Comparison of ENCODE assay signal across 1 cellular context in the genomic region with DNA sequence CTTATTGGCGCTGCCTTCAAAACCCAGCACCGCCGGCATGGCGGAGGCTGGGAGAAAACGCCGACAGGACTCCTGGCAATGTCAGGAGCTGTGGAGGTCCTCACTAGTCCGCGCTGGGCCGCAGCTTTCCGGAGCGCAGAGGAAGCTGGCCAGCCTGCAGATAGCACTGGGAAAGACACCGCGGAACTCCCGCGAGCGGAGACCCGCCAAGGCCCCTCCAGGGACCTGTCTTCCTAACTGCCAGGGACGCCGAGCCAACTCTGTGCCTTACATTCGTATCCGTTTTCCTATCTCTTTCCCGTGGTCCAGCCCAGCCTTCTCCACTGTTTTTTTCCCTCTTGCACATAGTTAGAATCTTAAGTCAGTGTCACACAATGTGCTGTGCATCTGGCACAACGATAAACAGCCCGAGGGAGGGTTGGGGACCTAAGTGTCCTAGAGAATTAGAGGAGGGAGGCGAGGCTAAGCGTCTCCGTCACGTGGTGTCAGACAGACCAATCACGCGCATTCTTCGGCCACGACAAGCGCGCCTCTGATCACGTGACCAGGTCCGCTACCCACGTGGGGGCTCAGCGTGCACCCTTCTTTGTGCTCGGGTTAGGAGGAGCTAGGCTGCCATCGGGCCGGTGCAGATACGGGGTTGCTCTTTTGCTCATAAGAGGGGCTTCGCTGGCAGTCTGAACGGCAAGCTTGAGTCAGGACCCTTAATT.
TF ChIP-seq lines count a peak whose summit lies in the region.

A gene (plus strand): TSS at position 582 of the 710 bp plus-strand sequence. CDS start 420 bp downstream, outside the sequence.
A gene (minus strand): TSS at position 168 of the 710 bp plus-strand sequence. CDS start 129 bp downstream, at position 39.

TF ChIP-seq in HEK293, 187 proteins besides CTCF, POLR2A, EP300 and RAD21 (continued from another document and continues in another):
- TF ChIP-seq, protein P1, sequence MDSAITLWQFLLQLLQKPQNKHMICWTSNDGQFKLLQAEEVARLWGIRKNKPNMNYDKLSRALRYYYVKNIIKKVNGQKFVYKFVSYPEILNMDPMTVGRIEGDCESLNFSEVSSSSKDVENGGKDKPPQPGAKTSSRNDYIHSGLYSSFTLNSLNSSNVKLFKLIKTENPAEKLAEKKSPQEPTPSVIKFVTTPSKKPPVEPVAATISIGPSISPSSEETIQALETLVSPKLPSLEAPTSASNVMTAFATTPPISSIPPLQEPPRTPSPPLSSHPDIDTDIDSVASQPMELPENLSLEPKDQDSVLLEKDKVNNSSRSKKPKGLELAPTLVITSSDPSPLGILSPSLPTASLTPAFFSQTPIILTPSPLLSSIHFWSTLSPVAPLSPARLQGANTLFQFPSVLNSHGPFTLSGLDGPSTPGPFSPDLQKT (IDR thresholded peaks at IDR 0.05; ENCODE audit: borderline replicate concordance, low read depth, low read length) = no peak
- TF ChIP-seq, protein P2, sequence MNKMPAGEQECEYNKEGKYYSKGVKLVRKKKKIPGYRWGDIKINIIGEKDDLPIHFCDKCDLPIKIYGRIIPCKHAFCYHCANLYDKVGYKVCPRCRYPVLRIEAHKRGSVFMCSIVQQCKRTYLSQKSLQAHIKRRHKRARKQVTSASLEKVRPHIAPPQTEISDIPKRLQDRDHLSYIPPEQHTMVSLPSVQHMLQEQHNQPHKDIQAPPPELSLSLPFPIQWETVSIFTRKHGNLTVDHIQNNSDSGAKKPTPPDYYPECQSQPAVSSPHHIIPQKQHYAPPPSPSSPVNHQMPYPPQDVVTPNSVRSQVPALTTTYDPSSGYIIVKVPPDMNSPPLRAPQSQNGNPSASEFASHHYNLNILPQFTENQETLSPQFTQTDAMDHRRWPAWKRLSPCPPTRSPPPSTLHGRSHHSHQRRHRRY (tag by site-specific recombination; IDR thresholded peaks at IDR 0.05) = no peak
- TF ChIP-seq ZFHX2 (tag by site-specific recombination; conservative IDR thresholded peaks at IDR 0.05) (peak; percentile 61), ZNF248 (tag by site-specific recombination; IDR thresholded peaks at IDR 0.05) (no peak), OVOL3 (tag by site-specific recombination; IDR thresholded peaks at IDR 0.05) (peak; percentile 96), ZBTB48 (tag by site-specific recombination; IDR thresholded peaks at IDR 0.05) (peak; percentile 85), ZNF112 (tag by site-specific recombination; IDR thresholded peaks at IDR 0.05) (no peak), ZNF792 (tag by site-specific recombination; IDR thresholded peaks at IDR 0.05) (no peak), MYNN (tag by site-specific recombination; IDR thresholded peaks at IDR 0.05; ENCODE audit: borderline replicate concordance) (no peak), ZNF121 (tag by site-specific recombination; IDR thresholded peaks at IDR 0.05) (no peak), MZF1 (tag by site-specific recombination; IDR thresholded peaks at IDR 0.05; ENCODE audit: borderline replicate concordance) (no peak; the same call in 1 of the 2 replicates), ZNF596 (tag by site-specific recombination; IDR thresholded peaks at IDR 0.05) (no peak), ZNF24 (tag by site-specific recombination; IDR thresholded peaks at IDR 0.05) (peak; percentile 85), SP2 (tag by site-specific recombination; IDR thresholded peaks at IDR 0.05) (peak; percentile 75; the same call in 1 of the 2 replicates), ZNF843 (tag by site-specific recombination; IDR thresholded peaks at IDR 0.05) (no peak), ZNF654 (tag by site-specific recombination; IDR thresholded peaks at IDR 0.05; ENCODE audit: low read depth) (no peak), ZFP37 (tag by site-specific recombination; IDR thresholded peaks at IDR 0.05) (no peak), SALL2 (tag by site-specific recombination; IDR thresholded peaks at IDR 0.05; ENCODE audit: borderline replicate concordance) (no peak), ZNF747 (tag by site-specific recombination; IDR thresholded peaks at IDR 0.05) (no peak), ZNF624 (tag by site-specific recombination; IDR thresholded peaks at IDR 0.05) (no peak), GLI2 (tag by site-specific recombination; IDR thresholded peaks at IDR 0.05; ENCODE audit: borderline replicate concordance, low read depth) (no peak), GLI4 (tag by site-specific recombination; IDR thresholded peaks at IDR 0.05) (no peak), ZNF324 (tag by site-specific recombination; IDR thresholded peaks at IDR 0.05) (no peak; the same call in 1 of the 2 replicates), KLF8 (tag by site-specific recombination; IDR thresholded peaks at IDR 0.05) (peak; percentile 6), BCL11B (tag by site-specific recombination; IDR thresholded peaks at IDR 0.05; ENCODE audit: low read depth) (no peak), ZNF433 (tag by site-specific recombination; IDR thresholded peaks at IDR 0.05; ENCODE audit: low read depth) (no peak), ZFP69B (tag by site-specific recombination; IDR thresholded peaks at IDR 0.05) (peak; percentile 15; the same call in 1 of the 2 replicates), ZNF701 (tag by site-specific recombination; IDR thresholded peaks at IDR 0.05) (no peak), ZNF658 (tag by site-specific recombination; IDR thresholded peaks at IDR 0.05) (no peak), ZNF341 (tag by site-specific recombination; IDR thresholded peaks at IDR 0.05; ENCODE audit: low read depth) (peak; percentile 91), ZNF473 (tag by site-specific recombination; IDR thresholded peaks at IDR 0.05) (no peak), SP7 (tag by site-specific recombination; IDR thresholded peaks at IDR 0.05) (peak; percentile 79), ZNF132 (tag by site-specific recombination; IDR thresholded peaks at IDR 0.05; ENCODE audit: borderline replicate concordance) (no peak), ZNF529 (tag by site-specific recombination; IDR thresholded peaks at IDR 0.05; ENCODE audit: insufficient replicate concordance) (no peak), ZSCAN16 (tag by site-specific recombination; IDR thresholded peaks at IDR 0.05) (no peak), ZNF610 (tag by site-specific recombination; IDR thresholded peaks at IDR 0.05; ENCODE audit: borderline replicate concordance) (peak; percentile 52; the same call in 1 of the 2 replicates), EGR2 (tag by site-specific recombination; IDR thresholded peaks at IDR 0.05; ENCODE audit: low read depth) (peak; percentile 59), ZEB2 (tag by site-specific recombination; IDR thresholded peaks at IDR 0.05) (peak; percentile 61; the same call in 1 of the 2 replicates), ZNF791 (tag by site-specific recombination; IDR thresholded peaks at IDR 0.05) (no peak), ZNF558 (tag by site-specific recombination; IDR thresholded peaks at IDR 0.05) (no peak), MEIS1 (CRISPR knock-in tag; IDR thresholded peaks at IDR 0.05; ENCODE audit: borderline replicate concordance) (no peak)
- TF ChIP-seq, protein P3, sequence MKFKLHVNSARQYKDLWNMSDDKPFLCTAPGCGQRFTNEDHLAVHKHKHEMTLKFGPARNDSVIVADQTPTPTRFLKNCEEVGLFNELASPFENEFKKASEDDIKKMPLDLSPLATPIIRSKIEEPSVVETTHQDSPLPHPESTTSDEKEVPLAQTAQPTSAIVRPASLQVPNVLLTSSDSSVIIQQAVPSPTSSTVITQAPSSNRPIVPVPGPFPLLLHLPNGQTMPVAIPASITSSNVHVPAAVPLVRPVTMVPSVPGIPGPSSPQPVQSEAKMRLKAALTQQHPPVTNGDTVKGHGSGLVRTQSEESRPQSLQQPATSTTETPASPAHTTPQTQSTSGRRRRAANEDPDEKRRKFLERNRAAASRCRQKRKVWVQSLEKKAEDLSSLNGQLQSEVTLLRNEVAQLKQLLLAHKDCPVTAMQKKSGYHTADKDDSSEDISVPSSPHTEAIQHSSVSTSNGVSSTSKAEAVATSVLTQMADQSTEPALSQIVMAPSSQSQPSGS (tag by site-specific recombination; IDR thresholded peaks at IDR 0.05; ENCODE audit: low read depth) = 0 out of 2 replicates have a peak, but pooled peaks have one; percentile 17
- TF ChIP-seq, protein P4, sequence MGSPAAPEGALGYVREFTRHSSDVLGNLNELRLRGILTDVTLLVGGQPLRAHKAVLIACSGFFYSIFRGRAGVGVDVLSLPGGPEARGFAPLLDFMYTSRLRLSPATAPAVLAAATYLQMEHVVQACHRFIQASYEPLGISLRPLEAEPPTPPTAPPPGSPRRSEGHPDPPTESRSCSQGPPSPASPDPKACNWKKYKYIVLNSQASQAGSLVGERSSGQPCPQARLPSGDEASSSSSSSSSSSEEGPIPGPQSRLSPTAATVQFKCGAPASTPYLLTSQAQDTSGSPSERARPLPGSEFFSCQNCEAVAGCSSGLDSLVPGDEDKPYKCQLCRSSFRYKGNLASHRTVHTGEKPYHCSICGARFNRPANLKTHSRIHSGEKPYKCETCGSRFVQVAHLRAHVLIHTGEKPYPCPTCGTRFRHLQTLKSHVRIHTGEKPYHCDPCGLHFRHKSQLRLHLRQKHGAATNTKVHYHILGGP (tag by site-specific recombination; IDR thresholded peaks at IDR 0.05) = no peak
- TF ChIP-seq, protein P5, sequence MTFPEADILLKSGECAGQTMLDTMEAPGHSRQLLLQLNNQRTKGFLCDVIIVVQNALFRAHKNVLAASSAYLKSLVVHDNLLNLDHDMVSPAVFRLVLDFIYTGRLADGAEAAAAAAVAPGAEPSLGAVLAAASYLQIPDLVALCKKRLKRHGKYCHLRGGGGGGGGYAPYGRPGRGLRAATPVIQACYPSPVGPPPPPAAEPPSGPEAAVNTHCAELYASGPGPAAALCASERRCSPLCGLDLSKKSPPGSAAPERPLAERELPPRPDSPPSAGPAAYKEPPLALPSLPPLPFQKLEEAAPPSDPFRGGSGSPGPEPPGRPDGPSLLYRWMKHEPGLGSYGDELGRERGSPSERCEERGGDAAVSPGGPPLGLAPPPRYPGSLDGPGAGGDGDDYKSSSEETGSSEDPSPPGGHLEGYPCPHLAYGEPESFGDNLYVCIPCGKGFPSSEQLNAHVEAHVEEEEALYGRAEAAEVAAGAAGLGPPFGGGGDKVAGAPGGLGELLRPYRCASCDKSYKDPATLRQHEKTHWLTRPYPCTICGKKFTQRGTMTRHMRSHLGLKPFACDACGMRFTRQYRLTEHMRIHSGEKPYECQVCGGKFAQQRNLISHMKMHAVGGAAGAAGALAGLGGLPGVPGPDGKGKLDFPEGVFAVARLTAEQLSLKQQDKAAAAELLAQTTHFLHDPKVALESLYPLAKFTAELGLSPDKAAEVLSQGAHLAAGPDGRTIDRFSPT (tag by site-specific recombination; IDR thresholded peaks at IDR 0.05) = no peak; the same call in 1 of the 2 replicates
- TF ChIP-seq, protein P6, sequence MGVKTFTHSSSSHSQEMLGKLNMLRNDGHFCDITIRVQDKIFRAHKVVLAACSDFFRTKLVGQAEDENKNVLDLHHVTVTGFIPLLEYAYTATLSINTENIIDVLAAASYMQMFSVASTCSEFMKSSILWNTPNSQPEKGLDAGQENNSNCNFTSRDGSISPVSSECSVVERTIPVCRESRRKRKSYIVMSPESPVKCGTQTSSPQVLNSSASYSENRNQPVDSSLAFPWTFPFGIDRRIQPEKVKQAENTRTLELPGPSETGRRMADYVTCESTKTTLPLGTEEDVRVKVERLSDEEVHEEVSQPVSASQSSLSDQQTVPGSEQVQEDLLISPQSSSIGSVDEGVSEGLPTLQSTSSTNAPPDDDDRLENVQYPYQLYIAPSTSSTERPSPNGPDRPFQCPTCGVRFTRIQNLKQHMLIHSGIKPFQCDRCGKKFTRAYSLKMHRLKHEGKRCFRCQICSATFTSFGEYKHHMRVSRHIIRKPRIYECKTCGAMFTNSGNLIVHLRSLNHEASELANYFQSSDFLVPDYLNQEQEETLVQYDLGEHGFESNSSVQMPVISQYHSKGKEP (tag by site-specific recombination; IDR thresholded peaks at IDR 0.05) = no peak
- TF ChIP-seq, protein P7, sequence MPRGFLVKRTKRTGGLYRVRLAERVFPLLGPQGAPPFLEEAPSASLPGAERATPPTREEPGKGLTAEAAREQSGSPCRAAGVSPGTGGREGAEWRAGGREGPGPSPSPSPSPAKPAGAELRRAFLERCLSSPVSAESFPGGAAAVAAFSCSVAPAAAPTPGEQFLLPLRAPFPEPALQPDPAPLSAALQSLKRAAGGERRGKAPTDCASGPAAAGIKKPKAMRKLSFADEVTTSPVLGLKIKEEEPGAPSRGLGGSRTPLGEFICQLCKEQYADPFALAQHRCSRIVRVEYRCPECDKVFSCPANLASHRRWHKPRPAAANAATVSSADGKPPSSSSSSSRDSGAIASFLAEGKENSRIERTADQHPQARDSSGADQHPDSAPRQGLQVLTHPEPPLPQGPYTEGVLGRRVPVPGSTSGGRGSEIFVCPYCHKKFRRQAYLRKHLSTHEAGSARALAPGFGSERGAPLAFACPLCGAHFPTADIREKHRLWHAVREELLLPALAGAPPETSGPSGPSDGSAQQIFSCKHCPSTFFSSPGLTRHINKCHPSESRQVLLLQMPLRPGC (tag by site-specific recombination; IDR thresholded peaks at IDR 0.05) = peak; percentile 67
- TF ChIP-seq, protein P8, sequence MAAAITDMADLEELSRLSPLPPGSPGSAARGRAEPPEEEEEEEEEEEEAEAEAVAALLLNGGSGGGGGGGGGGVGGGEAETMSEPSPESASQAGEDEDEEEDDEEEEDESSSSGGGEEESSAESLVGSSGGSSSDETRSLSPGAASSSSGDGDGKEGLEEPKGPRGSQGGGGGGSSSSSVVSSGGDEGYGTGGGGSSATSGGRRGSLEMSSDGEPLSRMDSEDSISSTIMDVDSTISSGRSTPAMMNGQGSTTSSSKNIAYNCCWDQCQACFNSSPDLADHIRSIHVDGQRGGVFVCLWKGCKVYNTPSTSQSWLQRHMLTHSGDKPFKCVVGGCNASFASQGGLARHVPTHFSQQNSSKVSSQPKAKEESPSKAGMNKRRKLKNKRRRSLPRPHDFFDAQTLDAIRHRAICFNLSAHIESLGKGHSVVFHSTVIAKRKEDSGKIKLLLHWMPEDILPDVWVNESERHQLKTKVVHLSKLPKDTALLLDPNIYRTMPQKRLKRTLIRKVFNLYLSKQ (tag by site-specific recombination; IDR thresholded peaks at IDR 0.05; ENCODE audit: borderline replicate concordance) = no peak
- TF ChIP-seq, protein P9, sequence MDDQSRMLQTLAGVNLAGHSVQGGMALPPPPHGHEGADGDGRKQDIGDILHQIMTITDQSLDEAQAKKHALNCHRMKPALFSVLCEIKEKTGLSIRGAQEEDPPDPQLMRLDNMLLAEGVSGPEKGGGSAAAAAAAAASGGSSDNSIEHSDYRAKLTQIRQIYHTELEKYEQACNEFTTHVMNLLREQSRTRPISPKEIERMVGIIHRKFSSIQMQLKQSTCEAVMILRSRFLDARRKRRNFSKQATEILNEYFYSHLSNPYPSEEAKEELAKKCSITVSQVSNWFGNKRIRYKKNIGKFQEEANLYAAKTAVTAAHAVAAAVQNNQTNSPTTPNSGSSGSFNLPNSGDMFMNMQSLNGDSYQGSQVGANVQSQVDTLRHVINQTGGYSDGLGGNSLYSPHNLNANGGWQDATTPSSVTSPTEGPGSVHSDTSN (CRISPR knock-in tag; IDR thresholded peaks at IDR 0.05) = peak; percentile 24; the same call in 1 of the 2 replicates
- TF ChIP-seq, protein P10, sequence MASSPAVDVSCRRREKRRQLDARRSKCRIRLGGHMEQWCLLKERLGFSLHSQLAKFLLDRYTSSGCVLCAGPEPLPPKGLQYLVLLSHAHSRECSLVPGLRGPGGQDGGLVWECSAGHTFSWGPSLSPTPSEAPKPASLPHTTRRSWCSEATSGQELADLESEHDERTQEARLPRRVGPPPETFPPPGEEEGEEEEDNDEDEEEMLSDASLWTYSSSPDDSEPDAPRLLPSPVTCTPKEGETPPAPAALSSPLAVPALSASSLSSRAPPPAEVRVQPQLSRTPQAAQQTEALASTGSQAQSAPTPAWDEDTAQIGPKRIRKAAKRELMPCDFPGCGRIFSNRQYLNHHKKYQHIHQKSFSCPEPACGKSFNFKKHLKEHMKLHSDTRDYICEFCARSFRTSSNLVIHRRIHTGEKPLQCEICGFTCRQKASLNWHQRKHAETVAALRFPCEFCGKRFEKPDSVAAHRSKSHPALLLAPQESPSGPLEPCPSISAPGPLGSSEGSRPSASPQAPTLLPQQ (tag by site-specific recombination; IDR thresholded peaks at IDR 0.05) = peak; percentile 56
